In the genomic region with DNA sequence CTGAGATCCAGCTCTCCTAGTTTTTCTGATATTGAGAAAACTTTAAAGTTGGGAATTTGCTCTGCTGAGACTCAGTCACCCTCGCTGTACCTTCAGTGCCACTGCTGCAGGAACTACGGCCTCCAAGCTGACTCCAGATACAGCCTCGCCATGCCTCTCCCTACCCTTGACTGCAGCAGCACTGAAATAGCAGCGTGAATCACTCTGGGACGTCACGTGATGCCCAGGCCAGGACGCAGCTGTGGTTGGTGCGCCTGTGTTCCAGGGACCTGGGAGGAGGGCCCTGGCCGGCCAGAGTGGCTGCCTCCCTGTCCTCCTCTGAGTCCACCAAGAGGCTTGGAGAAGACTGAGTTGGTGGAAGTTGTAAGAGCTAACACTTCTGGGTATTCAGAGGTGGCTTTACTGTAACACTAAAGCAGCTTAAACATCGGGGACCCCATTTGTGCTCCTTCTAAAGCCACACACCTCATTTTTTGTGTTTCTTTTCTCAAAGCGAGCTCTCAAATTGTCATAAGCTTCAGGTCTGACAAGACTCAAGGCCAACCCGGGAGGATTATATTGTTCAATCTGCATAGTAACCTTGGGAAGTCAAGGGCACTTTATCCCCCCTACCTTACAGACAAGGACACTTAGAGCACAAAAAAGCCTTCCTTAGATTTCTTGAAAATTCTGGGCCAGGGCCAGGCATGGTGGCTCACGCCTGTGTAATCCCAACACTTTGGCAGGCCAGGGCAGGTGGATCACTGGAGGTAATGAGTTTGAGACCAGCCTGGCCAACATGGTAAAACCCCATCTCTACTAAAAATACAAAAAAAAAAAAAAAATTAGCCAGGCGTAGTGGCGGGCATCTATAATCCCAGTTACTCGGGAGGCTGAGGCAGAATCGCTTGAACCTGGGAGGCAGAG, we compare ENCODE assay signal across 8 cellular contexts. TPM values are rescaled to one million over a fixed set of nuclear protein-coding genes. Genes with fewer than 3 reads are reported as not detected.
DNase-seq lines count a peak whose midpoint lies in the region; ATAC-seq and TF ChIP-seq lines count a peak whose summit lies in the region.

No MANE protein-coding gene starts in this region.

- no peak overlapping the region for H3K9ac ChIP-seq in HUES48 (ENCODE audit: low read depth, low read length)

- DNase-seq in DMS53 (lab: John Stamatoyannopoulos, UW) (peak; percentile 96), SIG-M5 (lab: John Stamatoyannopoulos, UW) (peak; percentile 24), astrocyte of the spinal cord (ENCODE audit: low read depth, low spot score) (peak; percentile 92), hypothalamus (lab: John Stamatoyannopoulos, UW) (peak; percentile 23 to 95 (median 88)), sciatic nerve (ENCODE audit: low spot score) (peak; percentile 93)

- no peaks in the 10 kb centered on the region for H3K27me3 ChIP-seq in HUES48 (ENCODE audit: control insufficient read depth, insufficient read depth, low read length)

- no peak for TF ChIP-seq CTCF in astrocyte of the spinal cord (IDR thresholded peaks at IDR 0.05; ENCODE audit: low read depth, low read length)

- peak overlapping the region; percentile 55 for H3K27ac ChIP-seq in HUES48 (ENCODE audit: low read depth, low read length)

- peak; percentile 76 for ATAC-seq in sciatic nerve
- ATAC-seq in HG02970 (IDR thresholded peaks at IDR 0.05; ENCODE audit: low FRiP score, unreplicated experiment) = no peak
- ATAC-seq in HG02885 (IDR thresholded peaks at IDR 0.05; ENCODE audit: poor library complexity, unreplicated experiment) = no peak

- in situ Hi-C loops in astrocyte of the spinal cord (cut with HindIII; ENCODE audit: low sequenced_read_pairs) = no loop called here

- intact Hi-C loops in sciatic nerve (cut with DNase I) = no loop called here

- H3K9me3 ChIP-seq in HUES48 (ENCODE audit: control insufficient read depth, insufficient read depth, low read length) = no peaks in the 10 kb centered on the region

- H3K36me3 ChIP-seq in HUES48 (ENCODE audit: control insufficient read depth, insufficient read depth, low read length) = peaks cover 9% of the 10 kb centered on the region

- H3K4me3 ChIP-seq in HUES48 (ENCODE audit: low read depth, low read length) (peak overlapping the region; percentile 15; the same call in 1 of the 2 replicates), astrocyte of the spinal cord (ENCODE audit: low read depth, low read length) (no peak overlapping the region)

- H3K4me1 ChIP-seq in HUES48 (ENCODE audit: control insufficient read depth, insufficient read depth, low read length) = peaks cover 7% of the 10 kb centered on the region; the same call in 1 of the 2 replicates

RNA-seq across cellular contexts. Expression of gene STIP1, which starts 4.2 kb away (rescaled TPM):
- 87.6 TPM for total RNA-seq in sciatic nerve

RNA-seq across cellular contexts. Expression of gene MACROD1, which starts 15.8 kb away (rescaled TPM):
- 20.6 TPM for total RNA-seq in sciatic nerve

RNA-seq across cellular contexts. Expression of gene FERMT3, which starts 24.8 kb away (rescaled TPM):
- 20.7 TPM for total RNA-seq in sciatic nerve

RNA-seq across cellular contexts. Expression of gene TRPT1, which starts 44.2 kb away (rescaled TPM):
- total RNA-seq in sciatic nerve = 20.6 TPM

RNA-seq across cellular contexts. Expression of gene NUDT22, which starts 44.3 kb away (rescaled TPM):
- 28.0 TPM for total RNA-seq in sciatic nerve

Comparison
In these comparisons a context has a peak if more than half of its experiments do, and no peak if none do; other contexts are left out.
1. DNase-seq: peak in every context shown above with its lines; median percentile 96 in DMS53; 93 in sciatic nerve; 92 in astrocyte of the spinal cord; 88 in hypothalamus; 24 in SIG-M5.